In genomic region chr5:111967463-111967862, GRCh38 we compare ENCODE assay signal across 21 cellular contexts.
"Had no signal": no experiment of that assay in that cellular context is flagged by ENCODE, and none has a peak within 500 bp of the region (broad histone marks: within the 10 kb centered on the region; RNA-seq: fewer than 3 reads in every experiment).

No MANE protein-coding gene starts in this region.

- H3K36me3 ChIP-seq: SJSA1 had no signal

- H3K4me1 ChIP-seq: SJSA1 had no signal

- H3K27me3 ChIP-seq: SJSA1 had no signal

- ATAC-seq: HepG2 had no signal

- H3K9me3 ChIP-seq: SJSA1 had no signal

- H3K4me3 ChIP-seq: SJSA1, SK-N-MC had no signal

- DNase-seq: IMR-90, Karpas-422, KG1, MM.1S, NCI-H1092 treated with DMSO at 0.1 percent for 48 hours, NCI-H1436, NCI-H187, NCI-H2029, NCI-H2081 treated with DMSO at 0.1 percent for 48 hours, NCI-H2171, NCI-H226, NCI-H446, NCI-H510A, NCI-H524 treated with DMSO at 0.1 percent for 48 hours, NCI-H69, Right ventricle myocardium superior, RPMI8226, SIG-M5 had no signal
